Comparison of ENCODE assay signal across 8 cellular contexts in the genomic region with DNA sequence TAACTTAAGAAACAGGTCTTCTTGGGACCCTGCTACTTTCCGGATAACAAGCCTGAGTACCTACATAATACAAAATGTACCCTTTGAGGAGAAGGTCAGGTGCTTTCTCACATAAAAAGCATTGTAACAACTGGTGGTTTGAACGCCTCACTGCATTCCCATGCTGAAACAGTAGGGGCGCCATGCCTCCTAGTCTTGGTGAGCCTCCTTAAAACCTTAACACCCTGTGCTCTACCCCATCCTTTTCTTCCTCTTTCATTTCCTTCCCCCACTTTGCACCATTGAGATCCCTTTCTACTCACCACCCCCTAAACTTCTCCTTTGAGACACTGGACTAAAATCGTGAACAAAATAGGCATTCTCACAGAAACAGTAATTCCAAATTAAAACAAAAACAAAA.
DNase-seq lines count a peak whose midpoint lies in the region; ATAC-seq, FAIRE-seq and TF ChIP-seq lines count a peak whose summit lies in the region.

No MANE protein-coding gene starts in this region.

- no peaks in the 10 kb centered on the region for H3K4me1 ChIP-seq in cardiac muscle cell (ENCODE audit: low read depth)

- no peaks in the 10 kb centered on the region for H3K27me3 ChIP-seq in cardiac muscle cell

- no peak for TF ChIP-seq POLR2A in H54 (IDR thresholded peaks at IDR 0.05; ENCODE audit: low read depth, low read length)

- ATAC-seq in GM21723 (IDR thresholded peaks at IDR 0.05; ENCODE audit: unreplicated experiment) (no peak), GM21825 (IDR thresholded peaks at IDR 0.05; ENCODE audit: unreplicated experiment) (no peak)

- H3K4me3 ChIP-seq in cardiac muscle cell, result no peak overlapping the region

- FAIRE-seq in H54 (lab: Jason Lieb, UNC) (peak; percentile 23), RCC 7860 (lab: Jason Lieb, UNC) (no peak)

- TF ChIP-seq CTCF in cardiac muscle cell (IDR thresholded peaks at IDR 0.05; ENCODE audit: low read depth, low read length), result peak; percentile 45

- peak; percentile 48 for DNase-seq in D341Med (ENCODE audit: low spot score)
- DNase-seq in H54 (ENCODE audit: insufficient read length, low spot score), result no peak
- DNase-seq in OCI-M1 (lab: John Stamatoyannopoulos, UW), result peak; percentile 49
- peak; percentile 4 to 32 for DNase-seq in cardiac muscle cell (ENCODE audit: low read depth in 1 of 2, low spot score in 1 of 2)
- DNase-seq in activated effector memory CD4-positive, alpha-beta T cell treated with Interleukin-2 at 50 U/mL for 16 hours, result no peak
- DNase-seq in RCC 7860 (ENCODE audit: low spot score), result no peak

- H3K36me3 ChIP-seq in cardiac muscle cell, result no peaks in the 10 kb centered on the region

- H3K27ac ChIP-seq in cardiac muscle cell, result no peak overlapping the region

- H3K9me3 ChIP-seq in cardiac muscle cell (ENCODE audit: low read depth), result no peaks in the 10 kb centered on the region

Comparison
In these comparisons a context has a peak if more than half of its experiments do, and no peak if none do; other contexts are left out.
1. DNase-seq: peak in D341Med (single experiment), OCI-M1 (single experiment) and cardiac muscle cell (2 of 2); none in H54 (single experiment), activated effector memory CD4-positive, alpha-beta T cell treated with Interleukin-2 at 50 U/mL for 16 hours (single experiment) and RCC 7860 (single experiment).